In genomic region chr12:72986963-72987362, GRCh38 we compare ENCODE assay signal across 24 cellular contexts.
DNase-seq lines count a peak whose midpoint lies in the region; ATAC-seq, FAIRE-seq and TF ChIP-seq lines count a peak whose summit lies in the region.
"Had no signal": no experiment of that assay in that cellular context is flagged by ENCODE, and none has a peak within 500 bp of the region (broad histone marks: within the 10 kb centered on the region; RNA-seq: fewer than 3 reads in every experiment).

No MANE protein-coding gene starts in this region.

- no peak for TF ChIP-seq CTCF in A549 (IDR thresholded peaks at IDR 0.05)

- DNase-seq in DMS53 (lab: John Stamatoyannopoulos, UW) (peak; percentile 10), DMS53 treated with DMSO at 0.1 percent for 48 hours (lab: John Stamatoyannopoulos, UW; ENCODE audit: unreplicated experiment) (no peak), A549 (ENCODE audit: low read depth in 1 of 2, low spot score in 1 of 2) (no peak), OCI-M1 (lab: John Stamatoyannopoulos, UW) (peak; percentile 37), NCI-H1436 treated with DMSO at 0.1 percent for 48 hours (lab: John Stamatoyannopoulos, UW) (no peak), SKM-1 treated with dmso at 0.1 percent for 144 hours (lab: John Stamatoyannopoulos, UW; ENCODE audit: unreplicated experiment) (no peak)
- DNase-seq: ACHN; BE2C; C1 segment of cervical spinal cord; CD4-positive, alpha-beta memory T cell; CD4-positive, CD25-positive, alpha-beta regulatory T cell; CD8-positive, alpha-beta memory T cell; COR-L47; DMS 273 treated with DMSO at 0.1 percent for 48 hours; DMS153; DMS79; DND-41; EL; GDM1 had no signal

- no peak overlapping the region for H3K4me2 ChIP-seq in A549
- H3K4me2 ChIP-seq: BLaER1 had no signal

- H3K9me3 ChIP-seq in A549: no peaks in the 10 kb centered on the region
- H3K9me3 ChIP-seq: BE2C, BLaER1 had no signal

- POLR2A ChIA-PET in A549 (lab: Yijun Ruan, JAX): no interaction called here

- H3K27ac ChIP-seq in A549: no peak overlapping the region
- H3K27ac ChIP-seq: 22Rv1, BLaER1 had no signal

- no peaks in the 10 kb centered on the region for H3K4me1 ChIP-seq in A549
- H3K4me1 ChIP-seq: BE2C, BLaER1 had no signal

- CTCF ChIA-PET in A549 (lab: Yijun Ruan, JAX): no interaction called here

- 2% methylated on average over 1 of the region's 1 CpG for WGBS in A549 (ENCODE audit: missing lambda C conversion rate)

- no peak for FAIRE-seq in A549 (lab: Jason Lieb, UNC)
- FAIRE-seq: GM12878, GM12892, GM18507 had no signal

- TF ChIP-seq RAD21 in A549 (conservative IDR thresholded peaks at IDR 0.05 in 1 of 2, IDR thresholded peaks at IDR 0.05 in 1 of 2): no peak

- ATAC-seq in A549: no peak
- ATAC-seq: GM12878 had no signal

- TF ChIP-seq POLR2A in A549 (IDR thresholded peaks at IDR 0.05; ENCODE audit: low read length): no peak

- no peak overlapping the region for H3K4me3 ChIP-seq in A549
- H3K4me3 ChIP-seq: BLaER1, GM12878 had no signal

- no peak for TF ChIP-seq EP300 in A549 (IDR thresholded peaks at IDR 0.05)

TF ChIP-seq in A549, 52 proteins besides CTCF, POLR2A, EP300 and RAD21:
- TF ChIP-seq SREBF2 (IDR thresholded peaks at IDR 0.05) (no peak), RNF2 (IDR thresholded peaks at IDR 0.05; ENCODE audit: borderline replicate concordance, low read depth) (no peak), HOXA7 (CRISPR knock-in tag; IDR thresholded peaks at IDR 0.05) (no peak), NFE2L2 (conservative IDR thresholded peaks at IDR 0.05; ENCODE audit: low read length) (peak; percentile 66), MAFK (IDR thresholded peaks at IDR 0.05; ENCODE audit: partially characterized antibody) (peak; percentile 15)
TF ChIP-seq in A549: peak in this region for 2.

Comparison
In these comparisons a context has a peak if more than half of its experiments do, and no peak if none do; other contexts are left out.
1. DNase-seq: peak in DMS53 (single experiment) and OCI-M1 (single experiment); none in DMS53 treated with DMSO at 0.1 percent for 48 hours (single experiment), A549 (0 of 2), NCI-H1436 treated with DMSO at 0.1 percent for 48 hours (single experiment) and SKM-1 treated with dmso at 0.1 percent for 144 hours (single experiment).